In the genomic region with DNA sequence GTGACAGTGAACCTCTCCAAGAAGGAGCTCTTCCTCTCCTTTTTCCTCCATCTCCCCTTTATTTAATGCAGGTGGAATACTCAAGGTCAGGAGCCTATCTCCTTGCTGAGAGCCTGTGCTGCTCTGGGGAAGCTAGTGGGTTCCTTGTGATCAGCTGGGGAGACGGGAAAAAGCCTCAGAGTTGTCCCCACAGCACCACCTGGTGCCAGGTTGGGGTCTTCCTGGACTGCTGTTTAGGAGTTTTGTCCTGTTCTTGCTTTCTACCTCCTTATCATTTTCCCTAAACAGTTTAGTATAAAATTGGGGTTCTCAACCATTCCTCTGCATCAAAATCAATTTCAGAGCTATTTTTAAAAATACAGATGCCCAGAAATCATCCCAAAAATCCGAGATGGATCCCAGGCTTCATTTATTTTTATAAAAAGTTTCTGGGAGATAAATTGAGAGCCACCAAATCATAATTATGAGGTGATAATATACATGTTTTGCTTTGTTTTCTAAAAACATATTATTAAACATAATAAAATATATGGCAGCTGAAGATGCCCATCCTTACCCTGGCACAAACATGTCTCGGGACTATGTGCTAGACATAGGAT, we compare ENCODE assay signal across 8 cellular contexts. TPM values are rescaled to one million over a fixed set of nuclear protein-coding genes. Genes with fewer than 3 reads are reported as not detected.
DNase-seq lines count a peak whose midpoint lies in the region; ATAC-seq and TF ChIP-seq lines count a peak whose summit lies in the region.

No MANE protein-coding gene starts in this region.

- intact Hi-C loops in testis (cut with DNase I; ENCODE audit: low total_unique reads): no loop called here

- peaks cover 8% of the 10 kb centered on the region for H3K27me3 Mint-ChIP-seq in activated naive CD8-positive, alpha-beta T cell treated with anti-CD3 and anti-CD28 coated beads, Interleukin-2, amount 10 ng/mL, durations not matched to agents 7 days and 5 days

- no peaks in the 10 kb centered on the region for H3K4me1 ChIP-seq in testis

- ATAC-seq in activated naive CD8-positive, alpha-beta T cell treated with anti-CD3 and anti-CD28 coated beads, Interleukin-2, amount 10 ng/mL, durations not matched to agents 7 days and 5 days (ENCODE audit: low read depth): no peak
- no peak for ATAC-seq in GM21526 (IDR thresholded peaks at IDR 0.05; ENCODE audit: low FRiP score, unreplicated experiment)

- peak; percentile 33 to 50 (median 36) for TF ChIP-seq CTCF in testis (IDR thresholded peaks at IDR 0.05)

- H3K36me3 ChIP-seq in testis (ENCODE audit: low read depth, missing control alignments): no peaks in the 10 kb centered on the region

- DNase-seq in DMS 273 (lab: John Stamatoyannopoulos, UW; ENCODE audit: unreplicated experiment) (peak; percentile 80), DMS 273 treated with DMSO at 0.1 percent for 48 hours (lab: John Stamatoyannopoulos, UW) (no peak), H4 (ENCODE audit: low spot score) (peak; percentile 92), NCI-H2029 treated with DMSO at 0.1 percent for 48 hours (lab: John Stamatoyannopoulos, UW) (peak; percentile 31), iris pigment epithelial cell (ENCODE audit: low read depth) (peak; percentile 49), testis (peak; percentile 83)
- peak; percentile 40 for DNase-seq in activated naive CD8-positive, alpha-beta T cell treated with anti-CD3 and anti-CD28 coated beads, Interleukin-2, amount 10 ng/mL, durations not matched to agents 7 days and 5 days

- no peak overlapping the region for H3K27ac ChIP-seq in testis

- no peaks in the 10 kb centered on the region for H3K27me3 ChIP-seq in testis

- H3K9me3 ChIP-seq in testis: no peaks in the 10 kb centered on the region

- no peak overlapping the region for H3K4me3 ChIP-seq in testis

- no peaks in the 10 kb centered on the region for H3K36me3 Mint-ChIP-seq in activated naive CD8-positive, alpha-beta T cell treated with anti-CD3 and anti-CD28 coated beads, Interleukin-2, amount 10 ng/mL, durations not matched to agents 7 days and 5 days

- no peak overlapping the region for H3K27ac Mint-ChIP-seq in activated naive CD8-positive, alpha-beta T cell treated with anti-CD3 and anti-CD28 coated beads, Interleukin-2, amount 10 ng/mL, durations not matched to agents 7 days and 5 days

- H3K9me3 Mint-ChIP-seq in activated naive CD8-positive, alpha-beta T cell treated with anti-CD3 and anti-CD28 coated beads, Interleukin-2, amount 10 ng/mL, durations not matched to agents 7 days and 5 days: no peaks in the 10 kb centered on the region

- TF ChIP-seq POLR2A in testis (IDR thresholded peaks at IDR 0.05): no peak

- POLR2A ChIA-PET in activated naive CD8-positive, alpha-beta T cell treated with anti-CD3 and anti-CD28 coated beads, Interleukin-2, amount 10 ng/mL, durations not matched to agents 7 days and 5 days (lab: Charles Lee): no interaction called here

- H3K4me3 Mint-ChIP-seq in activated naive CD8-positive, alpha-beta T cell treated with anti-CD3 and anti-CD28 coated beads, Interleukin-2, amount 10 ng/mL, durations not matched to agents 7 days and 5 days: no peak overlapping the region

- WGBS in testis, 2 donors: 47 to 58% methylated on average over 3 of the region's 3 CpGs

- no peaks in the 10 kb centered on the region for H3K4me1 Mint-ChIP-seq in activated naive CD8-positive, alpha-beta T cell treated with anti-CD3 and anti-CD28 coated beads, Interleukin-2, amount 10 ng/mL, durations not matched to agents 7 days and 5 days

RNA-seq across cellular contexts. Expression of a gene that starts 44.3 kb away (rescaled TPM):
- 0.46 and 0.53 TPM in 2 replicates for total RNA-seq in H4 (2014; rRNA removed; shearing (Covaris generic))
- under 1 TPM; 0.34 to 0.44 TPM for total RNA-seq in activated naive CD8-positive, alpha-beta T cell treated with anti-CD3 and anti-CD28 coated beads, Interleukin-2, amount 10 ng/mL, durations not matched to agents 7 days and 5 days
- under 1 TPM; 0.74 to 0.79 TPM for total RNA-seq in testis
- 0.17 TPM for polyA plus RNA-seq in testis (ENCODE audit: insufficient read depth, low read depth, low replicate concordance)
